ENCODE assay signal across 23 cellular contexts in genomic region chr16:19659554-19659953, GRCh38. TPM values are rescaled to one million over a fixed set of nuclear protein-coding genes. Genes with fewer than 3 reads are reported as not detected.
DNase-seq lines count a peak whose midpoint lies in the region; ATAC-seq and TF ChIP-seq lines count a peak whose summit lies in the region.
"Had no signal": no experiment of that assay in that cellular context is flagged by ENCODE, and none has a peak within 500 bp of the region (broad histone marks: within the 10 kb centered on the region; RNA-seq: fewer than 3 reads in every experiment).

No MANE protein-coding gene starts in this region.

- no peak for DNase-seq in heart left ventricle
- no peak for DNase-seq in right atrium auricular region (ENCODE audit: low spot score)
- DNase-seq in head of caudate nucleus = peak in 32 of 42 donors; percentile 31 to 78 (median 54)
- peak; percentile 57 for DNase-seq in superior temporal gyrus (ENCODE audit: extremely low spot score)
- DNase-seq in brain microvascular endothelial cell = no peak
- DNase-seq: activated CD4-positive, alpha-beta T cell treated with anti-CD3 and anti-CD28 coated beads, Interleukin-2, amount 50 U/mL, for 4 hours; activated CD4-positive, CD25-positive, alpha-beta regulatory T cell; activated CD8-positive, alpha-beta memory T cell treated with anti-CD3 and anti-CD28 coated beads, Interleukin-2, amount 50 U/mL, for 4 hours; DMS79 treated with DMSO at 0.1 percent for 48 hours; foreskin melanocyte; islet precursor cell; lower lobe of right lung; NCI-H1105 treated with DMSO at 0.1 percent for 48 hours; NCI-H2029 treated with DMSO at 0.1 percent for 48 hours; NCI-H226; NCI-H748 treated with DMSO at 0.1 percent for 48 hours; OCI-M1; Right ventricle myocardium superior had no signal

- TF ChIP-seq CTCF in heart left ventricle (IDR thresholded peaks at IDR 0.05) (peak in 7 of 12 donors; percentile 7 to 43 (median 16)), right atrium auricular region (IDR thresholded peaks at IDR 0.05) (peak in 1 of 2 donors; percentile 39), VCaP (conservative IDR thresholded peaks at IDR 0.05) (0 out of 2 replicates have a peak, but pooled peaks have one; percentile 5), brain microvascular endothelial cell (IDR thresholded peaks at IDR 0.05; ENCODE audit: low read depth, low read length, missing control alignments) (no peak)

- H3K4me1 ChIP-seq in heart left ventricle (peaks cover 0 to 6% (median 0%) of the 10 kb centered on the region in 12 donors), right atrium auricular region (no peaks in the 10 kb centered on the region)
- H3K4me1 ChIP-seq: BLaER1, lower lobe of right lung, prostate gland had no signal

- 87 to 96% (median 92%) methylated on average over 1 of the region's 1 CpG for WGBS in heart left ventricle, 4 donors

- intact Hi-C loops in heart left ventricle (cut with DNase I) = no loop called here
- intact Hi-C loops in head of caudate nucleus (cut with DNase I) = no loop called here

- no peak for TF ChIP-seq POLR2A in heart left ventricle (IDR thresholded peaks at IDR 0.05)

- H3K9me3 ChIP-seq in heart left ventricle = no peaks in the 10 kb centered on the region
- no peaks in the 10 kb centered on the region for H3K9me3 ChIP-seq in right atrium auricular region
- H3K9me3 ChIP-seq: lower lobe of right lung, prostate gland had no signal

- ATAC-seq in heart left ventricle = no peak
- ATAC-seq in HG03139 (IDR thresholded peaks at IDR 0.05; ENCODE audit: unreplicated experiment) = no peak
- no peak for ATAC-seq in GM19455 (IDR thresholded peaks at IDR 0.05; ENCODE audit: unreplicated experiment)
- ATAC-seq: lower lobe of right lung had no signal

- in situ Hi-C loops in brain microvascular endothelial cell (cut with HindIII; ENCODE audit: low pct_ligation_motif_present, low sequenced_read_pairs) = no loop called here

- H3K27ac ChIP-seq in heart left ventricle (no peak overlapping the region), right atrium auricular region (no peak overlapping the region), VCaP (no peak overlapping the region), brain microvascular endothelial cell (no peak overlapping the region)
- H3K27ac ChIP-seq: BLaER1, lower lobe of right lung, prostate gland had no signal

- H3K4me3 ChIP-seq in heart left ventricle (no peak overlapping the region), right atrium auricular region (no peak overlapping the region), brain microvascular endothelial cell (ENCODE audit: low read depth, low read length) (no peak overlapping the region)
- H3K4me3 ChIP-seq: BLaER1, lower lobe of right lung, prostate gland had no signal

- H3K36me3 ChIP-seq in heart left ventricle (peaks cover 0 to 54% (median 30%) of the 10 kb centered on the region in 9 donors), right atrium auricular region (peaks cover 2% of the 10 kb centered on the region), brain microvascular endothelial cell (replicated peaks) (peaks cover 2% of the 10 kb centered on the region)
- H3K36me3 ChIP-seq: prostate gland had no signal

- no peaks in the 10 kb centered on the region for H3K27me3 ChIP-seq in heart left ventricle
- no peaks in the 10 kb centered on the region for H3K27me3 ChIP-seq in right atrium auricular region
- no peaks in the 10 kb centered on the region for H3K27me3 ChIP-seq in brain microvascular endothelial cell (replicated peaks)
- H3K27me3 ChIP-seq: BLaER1 had no signal

RNA-seq across cellular contexts. Expression of gene KNOP1, which starts 58.5 kb away (rescaled TPM):
- 10 to 100 TPM in 1 of 9 donors, 1 to 10 TPM in 8; 6.3 to 11.5 (median 7.9) TPM for total RNA-seq in heart left ventricle
- polyA plus RNA-seq in heart left ventricle = 10 to 100 TPM in 1 of 2 donors, 1 to 10 TPM in 1; 9.1 to 12.1 TPM
- total RNA-seq in right atrium auricular region = 1 to 10 TPM; 4.1 to 5.4 TPM

RNA-seq across cellular contexts. Expression of gene IQCK, which starts 58.5 kb away (rescaled TPM):
- total RNA-seq in heart left ventricle (10 to 100 TPM in 3 of 9 donors, 1 to 10 TPM in 6; 5.7 to 17.4 (median 9.0) TPM), right atrium auricular region (10 to 100 TPM in 1 of 2 donors, 1 to 10 TPM in 1; 7.5 to 14.4 TPM)
- 1 to 10 TPM; 5.6 to 9.6 TPM for polyA plus RNA-seq in heart left ventricle

Comparison
In these comparisons a context has a peak if more than half of its experiments do, and no peak if none do; other contexts are left out.
1. DNase-seq: peak in head of caudate nucleus (32 of 42) and superior temporal gyrus (single experiment); none in heart left ventricle (0 of 5), right atrium auricular region (single experiment) and brain microvascular endothelial cell (single experiment).